In the genomic region with DNA sequence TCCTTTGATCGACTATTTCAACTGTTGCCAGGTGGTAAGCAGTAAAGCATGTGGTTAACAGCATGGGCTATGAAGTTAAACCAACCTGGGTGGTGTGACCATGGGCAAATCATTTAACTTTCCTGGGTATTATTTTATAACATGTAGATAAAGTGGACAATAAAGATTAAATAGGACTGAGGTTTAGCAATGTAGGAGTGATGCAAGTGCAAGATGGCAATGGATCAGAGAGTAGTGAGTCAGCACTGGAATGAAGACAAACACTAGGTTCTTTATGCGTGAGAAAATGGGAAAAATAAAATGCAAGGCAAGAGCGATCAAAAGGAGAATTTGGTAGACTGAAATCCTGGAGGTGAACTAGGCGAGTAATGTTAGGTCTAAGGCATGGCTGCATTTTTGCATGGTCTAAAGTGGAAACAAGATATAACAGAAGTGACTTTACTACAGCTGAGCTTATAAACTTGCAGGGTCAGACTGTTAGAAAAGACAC, we compare ENCODE assay signal across 12 cellular contexts.
A peak's percentile ranks its signal among the peaks of the same experiment; 100 is the strongest.
DNase-seq lines count a peak whose midpoint lies in the region; ATAC-seq and TF ChIP-seq lines count a peak whose summit lies in the region.
"Had no signal": no experiment of that assay in that cellular context is flagged by ENCODE, and none has a peak within 500 bp of the region (broad histone marks: within the 10 kb centered on the region; RNA-seq: fewer than 3 reads in every experiment).

No MANE protein-coding gene starts in this region.

- H3K27me3 ChIP-seq in left ventricle myocardium inferior (ENCODE audit: low read depth) (no peaks in the 10 kb centered on the region), breast epithelium (no peaks in the 10 kb centered on the region), left lung (no peaks in the 10 kb centered on the region), aorta (ENCODE audit: control insufficient read depth in 1 of 2, insufficient read depth in 2 of 2, low read length in 1 of 2) (no peaks in the 10 kb centered on the region)
- no peaks in the 10 kb centered on the region for H3K27me3 ChIP-seq in CD4-positive, alpha-beta T cell (ENCODE audit: control insufficient read depth, insufficient read depth, low read length)

- DNase-seq in left ventricle myocardium inferior (no peak), cardiac septum (ENCODE audit: low spot score) (no peak), breast epithelium (ENCODE audit: low spot score in 2 of 2) (no peak), left lung (no peak), aorta (no peak)
- no peak for DNase-seq in stimulated activated CD4-positive, alpha-beta T cell treated with anti-CD3 and anti-CD28 coated beads, Interleukin-4, amount 100 ng/mL, for 4 hours
- no peak for DNase-seq in CD4-positive, alpha-beta T cell
- DNase-seq: NCI-H1436 treated with DMSO at 0.1 percent for 48 hours, T-helper 17 cell had no signal

- no peak overlapping the region for H3K4me3 Mint-ChIP-seq in CD4-positive, alpha-beta T cell
- H3K4me3 Mint-ChIP-seq: activated naive CD4-positive, alpha-beta T cell treated with anti-CD3 and anti-CD28 coated beads, Interleukin-2, amount 50 U/mL, for 24 hours; B cell; T-helper 17 cell had no signal

- no peak for TF ChIP-seq CTCF in left ventricle myocardium inferior (IDR thresholded peaks at IDR 0.05; ENCODE audit: borderline replicate concordance)
- TF ChIP-seq CTCF in breast epithelium (IDR thresholded peaks at IDR 0.05) = no peak
- TF ChIP-seq CTCF in left lung (IDR thresholded peaks at IDR 0.05) = no peak
- no peak for TF ChIP-seq CTCF in CD4-positive, alpha-beta T cell (IDR thresholded peaks at IDR 0.05)

- H3K27ac ChIP-seq in left ventricle myocardium inferior (replicated peaks) (peak overlapping the region; percentile 72), breast epithelium (peak overlapping the region; percentile 19 to 39), left lung (peak overlapping the region; percentile 24 to 55), aorta (ENCODE audit: low read depth in 1 of 2, low read length in 2 of 2) (no peak overlapping the region)
- no peak overlapping the region for H3K27ac ChIP-seq in CD4-positive, alpha-beta T cell (ENCODE audit: low read depth, low read length)

- intact Hi-C loops in left ventricle myocardium inferior (cut with micrococcal nuclease) = no loop called here
- intact Hi-C loops in cardiac septum (cut with DNase I) = loop anchor here (10.0 kb wide), 1 partner anchor 229 kb away; no protein-coding TSS in a partner anchor
- intact Hi-C loops in breast epithelium (cut with DNase I; ENCODE audit: low total_unique reads) = no loop called here
- intact Hi-C loops in left lung (cut with DNase I) = no loop called here
- intact Hi-C loops in aorta (cut with DNase I) = no loop called here
- intact Hi-C loops in CD4-positive, alpha-beta T cell (cut with DNase I, micrococcal nuclease) = no loop called here

- no peak for TF ChIP-seq POLR2A in breast epithelium (IDR thresholded peaks at IDR 0.05)

- H3K4me1 ChIP-seq in left ventricle myocardium inferior (peaks cover 20% of the 10 kb centered on the region), breast epithelium (no peaks in the 10 kb centered on the region), left lung (peaks cover 20 to 21% of the 10 kb centered on the region in 2 donors), aorta (ENCODE audit: control insufficient read depth in 1 of 2, insufficient read depth in 2 of 2, low read length in 2 of 2) (peaks cover 0 to 4% of the 10 kb centered on the region in 2 donors)

- ATAC-seq in left lung (peak; percentile 59), aorta (ENCODE audit: low FRiP score) (peak; percentile 44), GM18909 (IDR thresholded peaks at IDR 0.05; ENCODE audit: poor library complexity, unreplicated experiment) (no peak)
- ATAC-seq in CD4-positive, alpha-beta T cell (ENCODE audit: poor library complexity) = no peak
- ATAC-seq: T-helper 17 cell had no signal

- POLR2A ChIA-PET in CD4-positive, alpha-beta T cell (lab: Charles Lee) = no interaction called here

- H3K4me1 Mint-ChIP-seq in CD4-positive, alpha-beta T cell (ENCODE audit: low read depth) = no peaks in the 10 kb centered on the region
- H3K4me1 Mint-ChIP-seq: activated naive CD4-positive, alpha-beta T cell treated with anti-CD3 and anti-CD28 coated beads, Interleukin-2, amount 50 U/mL, for 24 hours; B cell; T-helper 17 cell had no signal

- no peaks in the 10 kb centered on the region for H3K27me3 Mint-ChIP-seq in CD4-positive, alpha-beta T cell
- H3K27me3 Mint-ChIP-seq: activated naive CD4-positive, alpha-beta T cell treated with anti-CD3 and anti-CD28 coated beads, Interleukin-2, amount 50 U/mL, for 24 hours had no signal

- H3K27ac Mint-ChIP-seq in CD4-positive, alpha-beta T cell = no peak overlapping the region
- H3K27ac Mint-ChIP-seq: activated naive CD4-positive, alpha-beta T cell treated with anti-CD3 and anti-CD28 coated beads, Interleukin-2, amount 50 U/mL, for 24 hours; B cell; T-helper 17 cell had no signal

- no peaks in the 10 kb centered on the region for H3K36me3 ChIP-seq in left ventricle myocardium inferior
- H3K36me3 ChIP-seq in breast epithelium = no peaks in the 10 kb centered on the region
- no peaks in the 10 kb centered on the region for H3K36me3 ChIP-seq in left lung
- H3K36me3 ChIP-seq in aorta (ENCODE audit: control insufficient read depth in 1 of 2, insufficient read depth in 2 of 2, low read length in 1 of 2) = no peaks in the 10 kb centered on the region

- H3K9me3 ChIP-seq in left ventricle myocardium inferior (replicated peaks) (peaks cover 7% of the 10 kb centered on the region), breast epithelium (no peaks in the 10 kb centered on the region), left lung (no peaks in the 10 kb centered on the region), aorta (ENCODE audit: control insufficient read depth, low read length) (no peaks in the 10 kb centered on the region)
- H3K9me3 ChIP-seq in CD4-positive, alpha-beta T cell (ENCODE audit: control insufficient read depth, low read length) = no peaks in the 10 kb centered on the region

- H3K9me3 Mint-ChIP-seq in CD4-positive, alpha-beta T cell = no peaks in the 10 kb centered on the region
- H3K9me3 Mint-ChIP-seq: activated naive CD4-positive, alpha-beta T cell treated with anti-CD3 and anti-CD28 coated beads, Interleukin-2, amount 50 U/mL, for 24 hours had no signal

- 69 to 70% methylated on average over 4 of the region's 4 CpGs for WGBS in aorta, 2 donors

- no peaks in the 10 kb centered on the region for H3K36me3 Mint-ChIP-seq in CD4-positive, alpha-beta T cell (ENCODE audit: low read depth)
- H3K36me3 Mint-ChIP-seq: activated naive CD4-positive, alpha-beta T cell treated with anti-CD3 and anti-CD28 coated beads, Interleukin-2, amount 50 U/mL, for 24 hours had no signal

- H3K4me3 ChIP-seq in left ventricle myocardium inferior = no peak overlapping the region
- H3K4me3 ChIP-seq in breast epithelium = no peak overlapping the region
- no peak overlapping the region for H3K4me3 ChIP-seq in left lung
- no peak overlapping the region for H3K4me3 ChIP-seq in aorta (ENCODE audit: low read length in 2 of 2)

- CTCF ChIA-PET in CD4-positive, alpha-beta T cell (lab: Charles Lee) = no interaction called here

Comparison
In these comparisons a context has a peak if more than half of its experiments do, and no peak if none do; other contexts are left out.
1. H3K27ac ChIP-seq: peak in left ventricle myocardium inferior (single experiment), breast epithelium (2 of 2) and left lung (2 of 2); none in aorta (0 of 2) and CD4-positive, alpha-beta T cell (single experiment).
2. ATAC-seq: peak in left lung (single experiment) and aorta (single experiment); none in GM18909 (single experiment) and CD4-positive, alpha-beta T cell (single experiment).